ENCODE assay signal across 16 cellular contexts in genomic region chr3:7203969-7204847, GRCh38.
DNase-seq lines count a peak whose midpoint lies in the region; ATAC-seq and TF ChIP-seq lines count a peak whose summit lies in the region.
"Had no signal": no experiment of that assay in that cellular context is flagged by ENCODE, and none has a peak within 500 bp of the region (broad histone marks: within the 10 kb centered on the region; RNA-seq: fewer than 3 reads in every experiment).

No MANE protein-coding gene starts in this region.

- H3K4me1 ChIP-seq in mesenchymal stem cell (ENCODE audit: control insufficient read depth, insufficient read depth, low read depth, low read length): peaks cover 2% of the 10 kb centered on the region
- H3K4me1 ChIP-seq in aorta (ENCODE audit: control insufficient read depth in 1 of 2, insufficient read depth in 2 of 2, low read length in 2 of 2): peaks cover 0 to 1% of the 10 kb centered on the region in 2 donors
- H3K4me1 ChIP-seq in right atrium auricular region: no peaks in the 10 kb centered on the region
- H3K4me1 ChIP-seq in lower lobe of right lung: no peaks in the 10 kb centered on the region

- no peak overlapping the region for H3K18ac ChIP-seq in mesenchymal stem cell (ENCODE audit: low read depth in 1 of 2, low read length in 2 of 2)

- H3K9me3 ChIP-seq in mesenchymal stem cell (ENCODE audit: control insufficient read depth, low read length) (no peaks in the 10 kb centered on the region), aorta (ENCODE audit: control insufficient read depth, low read length) (no peaks in the 10 kb centered on the region), right atrium auricular region (no peaks in the 10 kb centered on the region), lower lobe of right lung (no peaks in the 10 kb centered on the region)

- H3K27ac ChIP-seq in mesenchymal stem cell (ENCODE audit: low read length, poor library complexity, severe bottlenecking) (peak overlapping the region; percentile 99), aorta (ENCODE audit: low read depth in 1 of 2, low read length in 2 of 2) (no peak overlapping the region), right atrium auricular region (no peak overlapping the region), lower lobe of right lung (no peak overlapping the region)
- H3K27ac ChIP-seq: C4-2B, spleen had no signal

- H3K23ac ChIP-seq in mesenchymal stem cell (ENCODE audit: low read length in 2 of 2): no peak overlapping the region

- H3K36me3 ChIP-seq in mesenchymal stem cell (ENCODE audit: control insufficient read depth in 1 of 2, insufficient read depth in 2 of 2, low read depth in 1 of 2, low read length in 2 of 2) (no peaks in the 10 kb centered on the region), aorta (ENCODE audit: control insufficient read depth in 1 of 2, insufficient read depth in 2 of 2, low read length in 1 of 2) (no peaks in the 10 kb centered on the region), right atrium auricular region (no peaks in the 10 kb centered on the region), lower lobe of right lung (no peaks in the 10 kb centered on the region)
- H3K36me3 ChIP-seq: spleen had no signal

- no peak overlapping the region for H3K4me3 ChIP-seq in mesenchymal stem cell (ENCODE audit: insufficient read depth in 1 of 2, low read depth in 1 of 2, low read length in 2 of 2)
- no peak overlapping the region for H3K4me3 ChIP-seq in aorta (ENCODE audit: low read length in 2 of 2)
- H3K4me3 ChIP-seq in right atrium auricular region: no peak overlapping the region
- H3K4me3 ChIP-seq in lower lobe of right lung: no peak overlapping the region
- H3K4me3 ChIP-seq: spleen had no signal

- H4K91ac ChIP-seq in mesenchymal stem cell (ENCODE audit: low read length): no peak overlapping the region

- no peak overlapping the region for H2BK12ac ChIP-seq in mesenchymal stem cell (ENCODE audit: low read length in 2 of 2)

- no peak overlapping the region for H2BK15ac ChIP-seq in mesenchymal stem cell (ENCODE audit: low read depth, poor library complexity, severe bottlenecking)

- no peak overlapping the region for H3K14ac ChIP-seq in mesenchymal stem cell (ENCODE audit: low read length in 2 of 2)

- TF ChIP-seq CTCF in right atrium auricular region (IDR thresholded peaks at IDR 0.05) (no peak), lower lobe of right lung (IDR thresholded peaks at IDR 0.05) (no peak)

- no peak overlapping the region for H3K9ac ChIP-seq in mesenchymal stem cell (ENCODE audit: low read length)

- H3K4ac ChIP-seq in mesenchymal stem cell (ENCODE audit: low read depth in 1 of 2, low read length in 2 of 2): no peak overlapping the region

- intact Hi-C loops in aorta (cut with DNase I): no loop called here
- intact Hi-C loops in lower lobe of right lung (cut with DNase I): no loop called here

- H2BK120ac ChIP-seq in mesenchymal stem cell (ENCODE audit: low read depth, low read length): no peak overlapping the region

- H4K8ac ChIP-seq in mesenchymal stem cell (ENCODE audit: low read length): no peak overlapping the region

- 83% methylated on average over 4 of the region's 5 CpGs for WGBS in mesenchymal stem cell
- 92 to 95% methylated on average over 5 of the region's 5 CpGs for WGBS in aorta, 2 donors

- no peaks in the 10 kb centered on the region for H3K79me1 ChIP-seq in mesenchymal stem cell (replicated peaks; ENCODE audit: low read length, poor library complexity, severe bottlenecking)

- H3K27me3 ChIP-seq in mesenchymal stem cell (ENCODE audit: control insufficient read depth in 1 of 2, insufficient read depth in 1 of 2, low read length in 2 of 2) (no peaks in the 10 kb centered on the region), aorta (ENCODE audit: control insufficient read depth in 1 of 2, insufficient read depth in 2 of 2, low read length in 1 of 2) (no peaks in the 10 kb centered on the region), right atrium auricular region (no peaks in the 10 kb centered on the region), lower lobe of right lung (ENCODE audit: low read depth) (no peaks in the 10 kb centered on the region)
- H3K27me3 ChIP-seq: spleen had no signal

- H3K4me2 ChIP-seq in mesenchymal stem cell (ENCODE audit: low read length, poor library complexity, severe bottlenecking): peak overlapping the region; percentile 7

- DNase-seq in mesenchymal stem cell (no peak), aorta (no peak), amygdala (lab: John Stamatoyannopoulos, UW) (no peak), right atrium auricular region (ENCODE audit: low spot score) (no peak), lower lobe of right lung (no peak)
- DNase-seq: activated gamma-delta T cell, IMR-90, mesendoderm, NCI-H1417, NCI-H226, spleen had no signal

- no peak overlapping the region for H2AFZ ChIP-seq in mesenchymal stem cell (ENCODE audit: low read depth, low read length)

- H2AK5ac ChIP-seq in mesenchymal stem cell (ENCODE audit: low read length, severe bottlenecking): peak overlapping the region; percentile 72

- peak overlapping the region; percentile 93 for H2BK5ac ChIP-seq in mesenchymal stem cell (ENCODE audit: low read depth, low read length, poor library complexity, severe bottlenecking)

- ATAC-seq in GM19324 (IDR thresholded peaks at IDR 0.05; ENCODE audit: low FRiP score, unreplicated experiment) (peak; percentile 49), HG02610 (IDR thresholded peaks at IDR 0.05; ENCODE audit: unreplicated experiment) (peak; percentile 21), HG03354 (IDR thresholded peaks at IDR 0.05; ENCODE audit: poor library complexity, severe bottlenecking, unreplicated experiment) (peak; percentile 47), aorta (ENCODE audit: low FRiP score) (no peak), lower lobe of right lung (no peak)
- ATAC-seq: SK-N-SH treated with all-trans-retinoic acid at 6 μM for 48 hours had no signal

Comparison
In these comparisons a context has a peak if more than half of its experiments do, and no peak if none do; other contexts are left out.
1. ATAC-seq: peak in GM19324 (single experiment), HG02610 (single experiment) and HG03354 (single experiment); none in aorta (single experiment) and lower lobe of right lung (0 of 2).